Comparison of ENCODE assay signal across 11 cellular contexts in the genomic region with DNA sequence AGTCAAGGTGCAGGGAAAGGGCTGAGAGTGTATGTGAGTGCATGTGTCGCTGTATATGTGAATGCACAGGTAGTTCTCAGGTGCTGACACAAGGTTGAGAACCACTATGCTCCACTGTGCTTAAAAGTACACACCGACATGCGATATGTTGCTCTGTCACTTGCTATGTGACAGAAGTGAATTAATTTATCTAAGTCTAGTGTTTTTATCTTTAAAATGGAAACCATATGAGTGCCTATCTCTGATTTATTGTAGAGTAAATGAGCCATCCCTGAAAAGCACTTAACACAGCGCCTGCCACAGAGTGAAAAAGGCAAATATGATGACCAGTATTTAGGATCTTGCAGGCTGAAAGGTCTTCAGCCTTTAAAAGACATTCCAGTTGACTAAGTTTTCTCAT.
"Had no signal": no experiment of that assay in that cellular context is flagged by ENCODE, and none has a peak within 500 bp of the region (broad histone marks: within the 10 kb centered on the region; RNA-seq: fewer than 3 reads in every experiment).

No MANE protein-coding gene starts in this region.

- H3K36me3 ChIP-seq: HAP-1 had no signal

- H3K27me3 Mint-ChIP-seq: IgD-negative memory B cell had no signal

- H3K9me3 ChIP-seq: HAP-1 had no signal

- H3K9me3 Mint-ChIP-seq: HFFc6, IgD-negative memory B cell had no signal

- H3K4me3 Mint-ChIP-seq: HFFc6 had no signal

- H3K4me3 ChIP-seq: GM23248, HAP-1 had no signal

- H3K4me2 ChIP-seq: KMS-11 had no signal

- DNase-seq: GM23248, GOT3, H7, HFFc6, KBM-7 had no signal

- H3K27ac ChIP-seq: GM23248, HL-60, KMS-11 had no signal

- H3K36me3 Mint-ChIP-seq: IgD-negative memory B cell had no signal

- H2AFZ ChIP-seq: GM23248 had no signal

- H3K9ac ChIP-seq: GM23248, KMS-11 had no signal

- H3K27ac Mint-ChIP-seq: HFFc6, IgD-negative memory B cell had no signal

- ATAC-seq: HCT116, HepG2 had no signal
